16 cellular contexts compared by ENCODE assay signal in the genomic region with DNA sequence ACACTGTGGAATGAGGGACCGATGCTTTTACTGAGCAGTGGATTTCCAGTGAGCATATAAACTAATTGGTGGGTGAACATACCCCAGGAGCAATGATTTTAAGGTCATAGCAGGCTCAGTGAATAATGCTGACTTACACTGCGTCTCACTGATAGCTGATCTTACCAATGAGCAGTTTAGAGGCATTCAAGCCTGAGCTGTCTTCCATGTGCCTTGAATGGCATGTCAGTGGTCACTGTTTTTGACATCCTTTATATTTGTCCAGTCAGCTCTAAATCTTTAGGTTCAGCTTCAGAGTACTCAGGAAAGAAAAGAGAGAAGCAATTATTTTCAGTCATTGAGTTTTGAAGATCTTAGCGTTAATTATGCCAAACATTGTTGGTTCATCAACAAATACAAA.
DNase-seq lines count a peak whose midpoint lies in the region; ATAC-seq, FAIRE-seq and TF ChIP-seq lines count a peak whose summit lies in the region.
"Had no signal": no experiment of that assay in that cellular context is flagged by ENCODE, and none has a peak within 500 bp of the region (broad histone marks: within the 10 kb centered on the region; RNA-seq: fewer than 3 reads in every experiment).

No MANE protein-coding gene starts in this region.

- DNase-seq in IMR-90 (no peak), K562 (ENCODE audit: extremely low read depth in 1 of 4, low spot score in 3 of 4) (no peak), neural progenitor cell (ENCODE audit: low spot score) (peak; percentile 87), uterus (no peak), left ventricle myocardium superior (no peak)
- DNase-seq: AML-193; Caco-2; CD8-positive, alpha-beta memory T cell; DMS53; H7; Karpas-422 had no signal

- H3F3A ChIP-seq in neural progenitor cell (ENCODE audit: low read depth) = peaks cover 16% of the 10 kb centered on the region

- ATAC-seq in IMR-90 (ENCODE audit: low read depth) = no peak
- ATAC-seq in K562 = no peak
- ATAC-seq in GM21529 (IDR thresholded peaks at IDR 0.05; ENCODE audit: unreplicated experiment) = no peak
- ATAC-seq in GM18868 (IDR thresholded peaks at IDR 0.05; ENCODE audit: unreplicated experiment) = no peak
- ATAC-seq in left ventricle myocardium superior = no peak

- H3K9me1 ChIP-seq in IMR-90 (ENCODE audit: insufficient read depth, low read length) = no peaks in the 10 kb centered on the region
- H3K9me1 ChIP-seq in K562 (ENCODE audit: control insufficient read depth, insufficient read depth, low read length) = no peaks in the 10 kb centered on the region

- H3K4ac ChIP-seq in IMR-90 (ENCODE audit: low read depth, low read length) = no peak overlapping the region

- H3K4me2 ChIP-seq in IMR-90 (ENCODE audit: low read depth, low read length) = no peak overlapping the region
- no peak overlapping the region for H3K4me2 ChIP-seq in K562 (ENCODE audit: insufficient read depth, low read length)
- H3K4me2 ChIP-seq in neural progenitor cell = peak overlapping the region; percentile 61
- H3K4me2 ChIP-seq: BLaER1 had no signal

- no peak overlapping the region for H3K4me3 ChIP-seq in ACC112 (ENCODE audit: low read depth, low read length)
- H3K4me3 ChIP-seq in IMR-90 (ENCODE audit: insufficient read depth, low read depth, low read length) = no peak overlapping the region
- H3K4me3 ChIP-seq in K562 = no peak overlapping the region
- peak overlapping the region; percentile 15 for H3K4me3 ChIP-seq in neural progenitor cell
- no peak overlapping the region for H3K4me3 ChIP-seq in uterus
- H3K4me3 ChIP-seq: BLaER1 had no signal

- H2BK5ac ChIP-seq in IMR-90 (ENCODE audit: low read depth, low read length, poor library complexity, severe bottlenecking) = no peak overlapping the region

- TF ChIP-seq RAD21 in IMR-90 (IDR thresholded peaks at IDR 0.05; ENCODE audit: low read length) (no peak), K562 (CRISPR knock-in tag; conservative IDR thresholded peaks at IDR 0.05 in 1 of 2, IDR thresholded peaks at IDR 0.05 in 1 of 2) (no peak)

- H3K79me1 ChIP-seq in IMR-90 (ENCODE audit: low read depth in 1 of 2, low read length in 2 of 2) = no peaks in the 10 kb centered on the region

- 80% methylated on average over 1 of the region's 3 CpGs; no CpG with 5 or more reads in 1 of the 2 experiments for WGBS in IMR-90 (ENCODE audit: extremely low coverage in 2 of 2, insufficient read length in 1 of 2), 2 experiments
- WGBS in K562 (ENCODE audit: insufficient coverage, low coverage, missing lambda C conversion rate) = 38% methylated on average over 3 of the region's 3 CpGs

- H3K27ac ChIP-seq in ACC112 (ENCODE audit: low read depth, low read length) (no peak overlapping the region), IMR-90 (ENCODE audit: insufficient read depth, low read length) (no peak overlapping the region), K562 (ENCODE audit: extremely low read depth, low read depth, low read length) (no peak overlapping the region), neural progenitor cell (peak overlapping the region; percentile 66), uterus (no peak overlapping the region)
- H3K27ac ChIP-seq: BLaER1 had no signal

- H2BK15ac ChIP-seq in IMR-90 (ENCODE audit: low read depth, low read length) = no peak overlapping the region

- peak overlapping the region; percentile 60 for H3K27ac Mint-ChIP-seq in neural progenitor cell
- H3K27ac Mint-ChIP-seq: CD8-positive, alpha-beta memory T cell had no signal

- dilution Hi-C loops in IMR-90 (cut with HindIII; ENCODE audit: low sequenced_read_pairs, unreplicated experiment) = no loop called here

- BruUV-seq in IMR-90 (replicated peaks; lab: Mats Ljungman, UMichigan) = no TSS peak
- no TSS peak for BruUV-seq in K562 (replicated peaks; lab: Mats Ljungman, UMichigan)

- no peak overlapping the region for H4K8ac ChIP-seq in IMR-90 (ENCODE audit: low read depth in 2 of 2, low read length in 2 of 2)

- H3K27me3 Mint-ChIP-seq in neural progenitor cell (ENCODE audit: insufficient read depth, low read depth) = no peaks in the 10 kb centered on the region
- H3K27me3 Mint-ChIP-seq: CD8-positive, alpha-beta memory T cell had no signal

- H3K18ac ChIP-seq in IMR-90 (ENCODE audit: low read depth, low read length) = no peak overlapping the region

- H4K20me1 ChIP-seq in IMR-90 (ENCODE audit: insufficient read depth, low read length) (no peaks in the 10 kb centered on the region), K562 (replicated peaks; ENCODE audit: control insufficient read depth, insufficient read depth, low read length) (no peaks in the 10 kb centered on the region), neural progenitor cell (ENCODE audit: low read depth) (no peaks in the 10 kb centered on the region)
- H4K20me1 ChIP-seq: BLaER1 had no signal

- H2AK5ac ChIP-seq in IMR-90 (ENCODE audit: low read depth, low read length) = no peak overlapping the region

- no peak for TF ChIP-seq EP300 in K562 (IDR thresholded peaks at IDR 0.05; ENCODE audit: low read length)

- H3K79me2 ChIP-seq in ACC112 (ENCODE audit: control insufficient read depth, insufficient read depth, low read length, unreplicated experiment) (no peaks in the 10 kb centered on the region), K562 (ENCODE audit: control insufficient read depth, insufficient read depth, low read length) (no peaks in the 10 kb centered on the region), neural progenitor cell (ENCODE audit: low read depth) (peaks cover 6% of the 10 kb centered on the region)

- CTCF ChIA-PET in IMR-90 (lab: Yijun Ruan, JAX) = no interaction called here
- CTCF ChIA-PET in K562 (lab: Yijun Ruan, JAX; ENCODE audit: low intra/inter-chr PET ratio) = no interaction called here

- no peak overlapping the region for H3K14ac ChIP-seq in IMR-90 (replicated peaks; ENCODE audit: low read depth, low read length)

- no peak overlapping the region for H2BK20ac ChIP-seq in IMR-90 (ENCODE audit: low read depth, low read length)

- TF ChIP-seq POLR2A in IMR-90 (IDR thresholded peaks at IDR 0.05; ENCODE audit: low read depth, low read length) (no peak), K562 (conservative IDR thresholded peaks at IDR 0.05) (no peak), uterus (IDR thresholded peaks at IDR 0.05) (no peak)

- H3K9me3 Mint-ChIP-seq in neural progenitor cell = peaks cover 6% of the 10 kb centered on the region

- H2AFZ ChIP-seq in ACC112 (ENCODE audit: low read length, unreplicated experiment) (peak overlapping the region; percentile 39), IMR-90 (replicated peaks; ENCODE audit: low read length, poor library complexity) (no peak overlapping the region), K562 (ENCODE audit: low read depth, low read length) (no peak overlapping the region), neural progenitor cell (replicated peaks) (no peak overlapping the region)

- H3K23ac ChIP-seq in IMR-90 (ENCODE audit: low read depth, low read length) = no peak overlapping the region

- peak overlapping the region; percentile 46 for H3K4me3 Mint-ChIP-seq in neural progenitor cell
- H3K4me3 Mint-ChIP-seq: CD8-positive, alpha-beta memory T cell had no signal

- H3K36me3 Mint-ChIP-seq in neural progenitor cell = peaks cover 5% of the 10 kb centered on the region

- no peak overlapping the region for H2BK120ac ChIP-seq in IMR-90 (ENCODE audit: low read depth, low read length)

- H3K4me1 Mint-ChIP-seq in neural progenitor cell = peaks cover 37% of the 10 kb centered on the region
- H3K4me1 Mint-ChIP-seq: CD8-positive, alpha-beta memory T cell had no signal

- POLR2A ChIA-PET in IMR-90 (lab: Charles Lee; ENCODE audit: unreplicated experiment) = interaction anchor here (0.6 kb wide), 1 partner anchor 1010 kb away, joined by 3 read pairs; no protein-coding TSS in a partner anchor
- POLR2A ChIA-PET in K562 (lab: Yijun Ruan, JAX) = interaction anchor here (1.2 kb wide), 1 partner anchor 15 kb away, joined by 3 read pairs; no protein-coding TSS in a partner anchor

- H3K4me1 ChIP-seq in ACC112 (ENCODE audit: control insufficient read depth, insufficient read depth, low read length, unreplicated experiment) (peaks cover 5% of the 10 kb centered on the region), IMR-90 (ENCODE audit: control insufficient read depth, insufficient read depth, low read length) (no peaks in the 10 kb centered on the region), K562 (replicated peaks in 1 of 2; ENCODE audit: control insufficient read depth in 2 of 2, insufficient read depth in 2 of 2, low read length in 2 of 2) (no peaks in the 10 kb centered on the region), neural progenitor cell (peaks cover 78% of the 10 kb centered on the region), uterus (no peaks in the 10 kb centered on the region)
- H3K4me1 ChIP-seq: BLaER1 had no signal

- peak; percentile 63 for FAIRE-seq in K562 (lab: Jason Lieb, UNC)
- FAIRE-seq: GM18507 had no signal

- H3K56ac ChIP-seq in IMR-90 (ENCODE audit: extremely low read depth, insufficient read depth, low read length) = no peak overlapping the region

- no peak overlapping the region for H4K5ac ChIP-seq in IMR-90 (ENCODE audit: low read depth, low read length)

- H2AK9ac ChIP-seq in IMR-90 (replicated peaks; ENCODE audit: low read depth, low read length, poor library complexity) = no peak overlapping the region

- H3K9ac ChIP-seq in IMR-90 (ENCODE audit: low read depth, low read length) = no peak overlapping the region
- no peak overlapping the region for H3K9ac ChIP-seq in K562 (ENCODE audit: insufficient read depth in 1 of 2, low read depth in 2 of 2, low read length in 2 of 2)
- H3K9ac ChIP-seq in neural progenitor cell = no peak overlapping the region
- H3K9ac ChIP-seq: BLaER1 had no signal

- H3K27me3 ChIP-seq in ACC112 (ENCODE audit: insufficient read depth, low read length) (no peaks in the 10 kb centered on the region), IMR-90 (ENCODE audit: control insufficient read depth, insufficient read depth, low read length) (no peaks in the 10 kb centered on the region), K562 (ENCODE audit: control insufficient read depth in 2 of 2, insufficient read depth in 2 of 2, low read length in 2 of 2) (no peaks in the 10 kb centered on the region), neural progenitor cell (no peaks in the 10 kb centered on the region), uterus (no peaks in the 10 kb centered on the region)
- H3K27me3 ChIP-seq: BLaER1 had no signal

- TF ChIP-seq CTCF in IMR-90 (conservative IDR thresholded peaks at IDR 0.05; ENCODE audit: low read depth, low read length) = no peak
- no peak for TF ChIP-seq CTCF in K562 (IDR thresholded peaks at IDR 0.05 in 2 of 3, conservative IDR thresholded peaks at IDR 0.05 in 1 of 3; ENCODE audit: insufficient read depth in 2 of 3, low read depth in 1 of 3, low read length in 3 of 3)
- no peak for TF ChIP-seq CTCF in neural progenitor cell (IDR thresholded peaks at IDR 0.05)
- TF ChIP-seq CTCF in uterus (IDR thresholded peaks at IDR 0.05) = no peak

- H4K91ac ChIP-seq in IMR-90 (ENCODE audit: insufficient read depth, low read depth, low read length) = no peak overlapping the region

- H3K9me3 ChIP-seq in IMR-90 (ENCODE audit: control insufficient read depth, insufficient read depth, low read length) (no peaks in the 10 kb centered on the region), K562 (replicated peaks; ENCODE audit: control insufficient read depth, insufficient read depth, low read depth, low read length) (no peaks in the 10 kb centered on the region), neural progenitor cell (ENCODE audit: low read depth) (no peaks in the 10 kb centered on the region), uterus (no peaks in the 10 kb centered on the region)
- H3K9me3 ChIP-seq: BLaER1, Caco-2 had no signal

- no peaks in the 10 kb centered on the region for H3K36me3 ChIP-seq in ACC112 (ENCODE audit: insufficient read depth, low read length)
- H3K36me3 ChIP-seq in IMR-90 (ENCODE audit: control insufficient read depth, insufficient read depth, low read length) = no peaks in the 10 kb centered on the region
- H3K36me3 ChIP-seq in K562 (ENCODE audit: control insufficient read depth, insufficient read depth, low read length) = no peaks in the 10 kb centered on the region
- no peaks in the 10 kb centered on the region for H3K36me3 ChIP-seq in neural progenitor cell
- no peaks in the 10 kb centered on the region for H3K36me3 ChIP-seq in uterus

- in situ Hi-C loops in IMR-90 (cut with MboI; ENCODE audit: low sequenced_read_pairs) (no loop called here), K562 (cut with MboI) (no loop called here)

- intact Hi-C loops in IMR-90 (cut with micrococcal nuclease) = no loop called here
- intact Hi-C loops in K562 (cut with micrococcal nuclease) = no loop called here
- intact Hi-C loops in uterus (cut with DNase I; ENCODE audit: low total_unique reads) = no loop called here
- intact Hi-C loops in left ventricle myocardium superior (cut with micrococcal nuclease) = no loop called here
